In the genomic region with DNA sequence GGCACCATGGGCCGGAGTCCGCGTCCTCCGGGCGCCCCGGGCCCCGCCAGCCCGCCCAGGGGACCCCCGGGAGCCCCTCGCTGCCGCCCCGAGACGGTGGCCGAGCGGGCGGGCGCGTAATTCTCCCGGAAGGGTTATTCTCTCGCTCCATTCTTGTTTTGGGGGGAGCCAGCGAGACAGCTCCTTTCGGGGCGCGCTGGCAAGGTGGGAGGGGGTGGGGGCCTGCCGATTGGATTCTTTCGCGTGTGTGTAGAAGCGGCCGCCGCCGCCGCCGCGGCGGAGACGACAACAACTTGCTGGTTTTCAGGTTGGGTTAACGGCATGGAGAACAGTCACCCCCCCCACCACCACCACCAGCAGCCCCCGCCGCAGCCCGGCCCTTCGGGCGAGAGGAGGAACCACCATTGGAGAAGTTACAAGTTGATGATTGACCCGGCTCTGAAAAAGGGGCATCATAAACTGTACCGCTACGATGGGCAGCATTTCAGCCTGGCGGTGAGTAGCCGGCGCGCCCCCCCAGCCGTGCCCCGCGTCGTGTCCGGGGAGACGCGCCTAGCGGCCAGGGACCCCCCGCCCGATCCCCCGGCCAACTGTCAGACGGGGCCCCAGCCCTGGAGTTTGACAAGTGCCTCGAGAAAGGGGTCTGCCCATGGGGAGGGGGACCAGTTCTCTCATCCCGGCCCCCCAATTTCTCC, we compare ENCODE assay signal across 8 cellular contexts. TPM values are rescaled to one million over a fixed set of nuclear protein-coding genes. Genes with fewer than 3 reads are reported as not detected.
DNase-seq lines count a peak whose midpoint lies in the region; ATAC-seq and TF ChIP-seq lines count a peak whose summit lies in the region.

No MANE protein-coding gene starts in this region.

- ATAC-seq in PC-3 (no peak), GM19324 (IDR thresholded peaks at IDR 0.05; ENCODE audit: low FRiP score, unreplicated experiment) (no peak), HG02884 (IDR thresholded peaks at IDR 0.05; ENCODE audit: unreplicated experiment) (no peak)
- no peak for ATAC-seq in activated naive CD8-positive, alpha-beta T cell treated with anti-CD3 and anti-CD28 coated beads, Interleukin-2, amount 10 ng/mL, durations not matched to agents 7 days and 5 days (ENCODE audit: low read depth)

- H3K4me3 ChIP-seq in PC-3 (ENCODE audit: low read length) = peak overlapping the region; percentile 71
- peak overlapping the region; percentile 76 for H3K4me3 ChIP-seq in hepatocyte
- peak overlapping the region; percentile 75 for H3K4me3 ChIP-seq in skeletal muscle cell (ENCODE audit: low read depth, low read length)

- intact Hi-C loops in PC-3 (cut with micrococcal nuclease) = no loop called here

- peaks cover 27% of the 10 kb centered on the region for H3K4me1 ChIP-seq in PC-3 (ENCODE audit: insufficient read depth, low read length)
- H3K4me1 ChIP-seq in hepatocyte (ENCODE audit: insufficient read depth) = peaks cover 21% of the 10 kb centered on the region

- BruUV-seq in PC-3 (replicated peaks; lab: Mats Ljungman, UMichigan) = no TSS peak

- POLR2A ChIA-PET in PC-3 (lab: Charles Lee; ENCODE audit: unreplicated experiment) = no interaction called here
- POLR2A ChIA-PET in activated naive CD8-positive, alpha-beta T cell treated with anti-CD3 and anti-CD28 coated beads, Interleukin-2, amount 10 ng/mL, durations not matched to agents 7 days and 5 days (lab: Charles Lee) = interaction anchor here (0.8 to 31.1 kb wide), 8 partner anchors 2 to 404 kb away, joined by 3 to 931 read pairs (median 4); a partner anchor contains a TSS

- H3K9me3 ChIP-seq in PC-3 (ENCODE audit: low read length) (no peaks in the 10 kb centered on the region), hepatocyte (ENCODE audit: low read depth) (no peaks in the 10 kb centered on the region)

- TF ChIP-seq CTCF in PC-3 (conservative IDR thresholded peaks at IDR 0.05; ENCODE audit: low read depth, low read length) (no peak), hepatocyte (IDR thresholded peaks at IDR 0.05; ENCODE audit: poor library complexity) (no peak)

- H3K36me3 ChIP-seq in PC-3 (ENCODE audit: low read depth, low read length) (peaks cover 11% of the 10 kb centered on the region; the same call in 1 of the 2 replicates), hepatocyte (replicated peaks; ENCODE audit: insufficient read depth, low read depth) (no peaks in the 10 kb centered on the region)

- H3K9me3 Mint-ChIP-seq in activated naive CD8-positive, alpha-beta T cell treated with anti-CD3 and anti-CD28 coated beads, Interleukin-2, amount 10 ng/mL, durations not matched to agents 7 days and 5 days = no peaks in the 10 kb centered on the region

- CTCF ChIA-PET in PC-3 (lab: Charles Lee) = interaction anchor here (0.7 to 2.7 kb wide), 2 partner anchors 10 kb away, joined by 6 to 29 read pairs; no protein-coding TSS in a partner anchor

- peaks cover 4% of the 10 kb centered on the region; the same call in 1 of the 2 replicates for H4K20me1 ChIP-seq in PC-3 (ENCODE audit: low read length)
- H4K20me1 ChIP-seq in hepatocyte (ENCODE audit: insufficient read depth, poor library complexity, severe bottlenecking) = peaks cover 8% of the 10 kb centered on the region

- peak overlapping the region; percentile 98 for H3K27ac Mint-ChIP-seq in activated naive CD8-positive, alpha-beta T cell treated with anti-CD3 and anti-CD28 coated beads, Interleukin-2, amount 10 ng/mL, durations not matched to agents 7 days and 5 days

- DNase-seq in NCI-H2227 (lab: John Stamatoyannopoulos, UW; ENCODE audit: unreplicated experiment) (peak; percentile 37), NCI-H2227 treated with DMSO at 0.1 percent for 48 hours (lab: John Stamatoyannopoulos, UW) (no peak), PC-3 (peak; percentile 22), hepatocyte (ENCODE audit: low spot score) (peak; percentile 67), skeletal muscle cell (ENCODE audit: low read depth) (no peak)
- no peak for DNase-seq in activated naive CD8-positive, alpha-beta T cell treated with anti-CD3 and anti-CD28 coated beads, Interleukin-2, amount 10 ng/mL, durations not matched to agents 7 days and 5 days

- H3K27ac ChIP-seq in PC-3 (ENCODE audit: low read length) = no peak overlapping the region
- peak overlapping the region; percentile 100 for H3K27ac ChIP-seq in hepatocyte

- H3K79me2 ChIP-seq in PC-3 (ENCODE audit: low read length) = peaks cover 83% of the 10 kb centered on the region
- H3K79me2 ChIP-seq in hepatocyte = peaks cover 76% of the 10 kb centered on the region

- peaks cover 26% of the 10 kb centered on the region for H3K36me3 Mint-ChIP-seq in activated naive CD8-positive, alpha-beta T cell treated with anti-CD3 and anti-CD28 coated beads, Interleukin-2, amount 10 ng/mL, durations not matched to agents 7 days and 5 days

- no peaks in the 10 kb centered on the region for H3F3A ChIP-seq in PC-3 (ENCODE audit: low read length, unreplicated experiment)

- no peaks in the 10 kb centered on the region for H3K27me3 Mint-ChIP-seq in activated naive CD8-positive, alpha-beta T cell treated with anti-CD3 and anti-CD28 coated beads, Interleukin-2, amount 10 ng/mL, durations not matched to agents 7 days and 5 days

- H3K4me3 Mint-ChIP-seq in activated naive CD8-positive, alpha-beta T cell treated with anti-CD3 and anti-CD28 coated beads, Interleukin-2, amount 10 ng/mL, durations not matched to agents 7 days and 5 days = peak overlapping the region; percentile 96

- H2AFZ ChIP-seq in PC-3 (ENCODE audit: low read length) (peak overlapping the region; percentile 15; the same call in 1 of the 2 replicates), hepatocyte (peak overlapping the region; percentile 15)

- peak overlapping the region; percentile 85 for H3K4me2 ChIP-seq in PC-3 (ENCODE audit: low read length)
- peak overlapping the region; percentile 97 for H3K4me2 ChIP-seq in hepatocyte

- 0% methylated on average over 2 of the region's 63 CpGs for WGBS in hepatocyte (ENCODE audit: low lambda C conversion rate, missing lambda C conversion rate)

- H3K27me3 ChIP-seq in PC-3 (ENCODE audit: low read length) (no peaks in the 10 kb centered on the region), hepatocyte (no peaks in the 10 kb centered on the region)

- no peaks in the 10 kb centered on the region for H3K9me2 ChIP-seq in PC-3 (replicated peaks; ENCODE audit: low read length)
- H3K9me2 ChIP-seq in hepatocyte (replicated peaks; ENCODE audit: insufficient read depth) = no peaks in the 10 kb centered on the region

- peak overlapping the region; percentile 79 for H3K9ac ChIP-seq in PC-3 (ENCODE audit: low read length)

- H3K4me1 Mint-ChIP-seq in activated naive CD8-positive, alpha-beta T cell treated with anti-CD3 and anti-CD28 coated beads, Interleukin-2, amount 10 ng/mL, durations not matched to agents 7 days and 5 days = peaks cover 19% of the 10 kb centered on the region

RNA-seq across cellular contexts. Expression of a gene that starts 0.8 kb away (rescaled TPM):
- 7.5 and 13.0 TPM in 2 replicates for total RNA-seq in PC-3 (2014; rRNA removed)
- total RNA-seq in activated naive CD8-positive, alpha-beta T cell treated with anti-CD3 and anti-CD28 coated beads, Interleukin-2, amount 10 ng/mL, durations not matched to agents 7 days and 5 days = 10 to 100 TPM; 45.0 to 46.8 TPM
- total RNA-seq in hepatocyte = 2.7 and 3.8 TPM in 2 replicates
- polyA plus RNA-seq in hepatocyte = 2.5 and 2.7 TPM in 2 replicates

RNA-seq across cellular contexts. Expression of a gene that starts 11.1 kb away (rescaled TPM):
- 232 TPM in 2 replicates for total RNA-seq in PC-3 (2014; rRNA removed)
- 100 to 1,000 TPM; 144 to 157 TPM for total RNA-seq in activated naive CD8-positive, alpha-beta T cell treated with anti-CD3 and anti-CD28 coated beads, Interleukin-2, amount 10 ng/mL, durations not matched to agents 7 days and 5 days
- total RNA-seq in hepatocyte = 38.7 and 45.3 TPM in 2 replicates
- polyA plus RNA-seq in hepatocyte = 40.4 and 43.6 TPM in 2 replicates

RNA-seq across cellular contexts. Expression of a gene that starts 54.1 kb away (rescaled TPM):
- total RNA-seq in PC-3 (2014; rRNA removed) (not detected in 2 replicates), hepatocyte (35.8 and 39.2 TPM in 2 replicates)
- total RNA-seq in activated naive CD8-positive, alpha-beta T cell treated with anti-CD3 and anti-CD28 coated beads, Interleukin-2, amount 10 ng/mL, durations not matched to agents 7 days and 5 days = not detected
- 9.2 and 20.9 TPM in 2 replicates for polyA plus RNA-seq in hepatocyte

Comparison
In these comparisons a context has a peak if more than half of its experiments do, and no peak if none do; other contexts are left out.
1. DNase-seq: peak in NCI-H2227 (single experiment), PC-3 (single experiment) and hepatocyte (single experiment); none in NCI-H2227 treated with DMSO at 0.1 percent for 48 hours (single experiment), activated naive CD8-positive, alpha-beta T cell treated with anti-CD3 and anti-CD28 coated beads, Interleukin-2, amount 10 ng/mL, durations not matched to agents 7 days and 5 days (single experiment) and skeletal muscle cell (single experiment).
2. RNA of a gene that starts 54.1 kb away (total RNA-seq): 35.8 to 39.2 TPM in hepatocyte; not detected in PC-3 and not detected in activated naive CD8-positive, alpha-beta T cell treated with anti-CD3 and anti-CD28 coated beads, Interleukin-2, amount 10 ng/mL, durations not matched to agents 7 days and 5 days; every median in the first group is over 10 times any median in the second.
3. Peak in every context shown above with its lines, with median percentiles within 50 percentile points of each other: H3K4me3 ChIP-seq.